In genomic region chr15:73700041-73700842, GRCh38 we compare ENCODE assay signal across 8 cellular contexts. TPM values are rescaled to one million over a fixed set of nuclear protein-coding genes. Genes with fewer than 3 reads are reported as not detected.
DNase-seq lines count a peak whose midpoint lies in the region; ATAC-seq and TF ChIP-seq lines count a peak whose summit lies in the region.

No MANE protein-coding gene starts in this region.

- H3K9me3 Mint-ChIP-seq in naive thymus-derived CD4-positive, alpha-beta T cell, result no peaks in the 10 kb centered on the region

- no peak for TF ChIP-seq POLR2A in erythroblast (IDR thresholded peaks at IDR 0.05; ENCODE audit: low read length)

- ATAC-seq in naive thymus-derived CD4-positive, alpha-beta T cell, result peak; percentile 63
- ATAC-seq in GM21825 (IDR thresholded peaks at IDR 0.05; ENCODE audit: unreplicated experiment), result no peak

- peaks cover 15% of the 10 kb centered on the region; the same call in 1 of the 2 replicates for H3K27me3 ChIP-seq in OCI-LY3 (ENCODE audit: low read depth, low read length)
- H3K27me3 ChIP-seq in naive thymus-derived CD4-positive, alpha-beta T cell (ENCODE audit: control insufficient read depth in 2 of 2, insufficient read depth in 2 of 2, low read length in 2 of 2), result peaks cover 3 to 8% of the 10 kb centered on the region in 2 donors

- intact Hi-C loops in naive thymus-derived CD4-positive, alpha-beta T cell (cut with micrococcal nuclease), result loop anchor here (1.0 to 10.0 kb wide), 6 partner anchors 23 to 459 kb away; no protein-coding TSS in a partner anchor

- DNase-seq in COR-L47 (lab: John Stamatoyannopoulos, UW) (peak; percentile 70), HUDEP-2 (lab: John Stamatoyannopoulos, UW; ENCODE audit: unreplicated experiment in 76 of 76) (peak in 56 of 76 experiments; percentile 2 to 73 (median 38)), erythroblast (lab: John Stamatoyannopoulos, UW) (peak; percentile 75 to 87)
- peak; percentile 84 for DNase-seq in activated CD8-positive, alpha-beta memory T cell treated with anti-CD3 and anti-CD28 coated beads, Interleukin-2, amount 50 U/mL, for 48 hours
- peak; percentile 40 to 71 (median 65) for DNase-seq in naive thymus-derived CD4-positive, alpha-beta T cell
- DNase-seq in stimulated activated CD8-positive, alpha-beta memory T cell treated with anti-CD3 and anti-CD28 coated beads, Interleukin-7, amount 100 ng/mL, for 48 hours (ENCODE audit: extremely low read depth in 1 of 2, low read depth in 1 of 2), result peak; percentile 26 to 42

- H3K4me1 ChIP-seq in OCI-LY3 (ENCODE audit: low read length), result peaks cover 12% of the 10 kb centered on the region
- H3K4me1 ChIP-seq in naive thymus-derived CD4-positive, alpha-beta T cell (ENCODE audit: control insufficient read depth in 2 of 2, insufficient read depth in 2 of 2, low read length in 2 of 2), result peaks cover 8 to 18% of the 10 kb centered on the region in 2 donors

- peak overlapping the region; percentile 59; the same call in 1 of the 2 replicates for H2AFZ ChIP-seq in OCI-LY3 (ENCODE audit: low read depth, low read length)

- no peaks in the 10 kb centered on the region for H3K9me3 ChIP-seq in OCI-LY3 (ENCODE audit: insufficient read depth, low read length)
- H3K9me3 ChIP-seq in naive thymus-derived CD4-positive, alpha-beta T cell (ENCODE audit: control insufficient read depth in 2 of 3, low read length in 3 of 3), result no peaks in the 10 kb centered on the region

- peak overlapping the region in 3 of 9 donors; percentile 8 to 28 (median 16) for H3K27ac Mint-ChIP-seq in naive thymus-derived CD4-positive, alpha-beta T cell

- no peak overlapping the region for H3K27ac ChIP-seq in OCI-LY3 (ENCODE audit: low read length)
- H3K27ac ChIP-seq in naive thymus-derived CD4-positive, alpha-beta T cell (ENCODE audit: low read depth, low read length), result no peak overlapping the region

- H3K4me3 ChIP-seq in OCI-LY3 (ENCODE audit: low read length), result peak overlapping the region; percentile 48
- no peak overlapping the region for H3K4me3 ChIP-seq in naive thymus-derived CD4-positive, alpha-beta T cell (ENCODE audit: low read length)

- peak overlapping the region; percentile 59 for H3K4me2 ChIP-seq in OCI-LY3 (ENCODE audit: low read length)

- H3K79me2 ChIP-seq in OCI-LY3 (ENCODE audit: low read length), result no peaks in the 10 kb centered on the region

- H3K4me3 Mint-ChIP-seq in naive thymus-derived CD4-positive, alpha-beta T cell, result no peak overlapping the region

- H4K20me1 ChIP-seq in OCI-LY3 (ENCODE audit: insufficient read depth, low read length), result no peaks in the 10 kb centered on the region

- POLR2A ChIA-PET in naive thymus-derived CD4-positive, alpha-beta T cell (lab: Charles Lee), result no interaction called here

- TF ChIP-seq CTCF in OCI-LY3 (IDR thresholded peaks at IDR 0.05; ENCODE audit: low read depth, low read length), result peak; percentile 97

- H3K36me3 Mint-ChIP-seq in naive thymus-derived CD4-positive, alpha-beta T cell, result no peaks in the 10 kb centered on the region

- no peak overlapping the region for H3K9ac ChIP-seq in OCI-LY3 (ENCODE audit: low read length)

- H3K36me3 ChIP-seq in OCI-LY3 (replicated peaks; ENCODE audit: low read depth, low read length), result no peaks in the 10 kb centered on the region
- H3K36me3 ChIP-seq in naive thymus-derived CD4-positive, alpha-beta T cell (ENCODE audit: control insufficient read depth in 2 of 3, insufficient read depth in 3 of 3, low read length in 3 of 3), result no peaks in the 10 kb centered on the region

- H3K4me1 Mint-ChIP-seq in naive thymus-derived CD4-positive, alpha-beta T cell, result peaks cover 13 to 44% (median 18%) of the 10 kb centered on the region in 7 donors

- peaks cover 40 to 45% (median 43%) of the 10 kb centered on the region in 5 donors for H3K27me3 Mint-ChIP-seq in naive thymus-derived CD4-positive, alpha-beta T cell

- CTCF ChIA-PET in naive thymus-derived CD4-positive, alpha-beta T cell (lab: Charles Lee), result interaction anchor here (1.1 to 4.5 kb wide), 7 partner anchors 15 to 460 kb away, joined by 3 to 60 read pairs (median 6); no protein-coding TSS in a partner anchor

RNA-seq across cellular contexts. Expression of gene CD276, which starts 16.1 kb away (rescaled TPM):
- total RNA-seq in naive thymus-derived CD4-positive, alpha-beta T cell, result 1 to 10 TPM in 2 of 5 experiments, under 1 TPM in 1, not detected in 2; 0.76 to 2.7 (median 1.9) TPM
- not detected for polyA plus RNA-seq in naive thymus-derived CD4-positive, alpha-beta T cell

RNA-seq across cellular contexts. Expression of gene INSYN1, which starts 52.9 kb away (rescaled TPM):
- total RNA-seq in naive thymus-derived CD4-positive, alpha-beta T cell, result not detected
- not detected for polyA plus RNA-seq in naive thymus-derived CD4-positive, alpha-beta T cell

Comparison
In these comparisons a context has a peak if more than half of its experiments do, and no peak if none do; other contexts are left out.
1. DNase-seq: peak in every context shown above with its lines; median percentile 84 in activated CD8-positive, alpha-beta memory T cell treated with anti-CD3 and anti-CD28 coated beads, Interleukin-2, amount 50 U/mL, for 48 hours; 81 in erythroblast; 70 in COR-L47; 65 in naive thymus-derived CD4-positive, alpha-beta T cell; 38 in HUDEP-2; 34 in stimulated activated CD8-positive, alpha-beta memory T cell treated with anti-CD3 and anti-CD28 coated beads, Interleukin-7, amount 100 ng/mL, for 48 hours.